In genomic region chr10:11611248-11612003, GRCh38 we compare ENCODE assay signal across 8 cellular contexts. TPM values are rescaled to one million over a fixed set of nuclear protein-coding genes. Genes with fewer than 3 reads are reported as not detected.
A peak's percentile ranks its signal among the peaks of the same experiment; 100 is the strongest.
DNase-seq lines count a peak whose midpoint lies in the region; ATAC-seq and TF ChIP-seq lines count a peak whose summit lies in the region.

Gene USP6NL, minus strand, starts transcription at chr10:11611650. Its CDS starts 14,016 bp downstream, at chr10:11597634.

- H4K20me1 ChIP-seq in PC-9 (ENCODE audit: insufficient read depth), result no peaks in the 10 kb centered on the region

- no TSS peak for BruUV-seq in PC-9 (replicated peaks; lab: Mats Ljungman, UMichigan)

- H2AFZ ChIP-seq in PC-9, result peak within 1 kb of the TSS; percentile 79

- H3K27ac ChIP-seq in PC-9, result peak within 1 kb of the TSS; percentile 76
- H3K27ac ChIP-seq in naive thymus-derived CD4-positive, alpha-beta T cell (ENCODE audit: low read depth, low read length), result peak within 1 kb of the TSS; percentile 69

- intact Hi-C loops in PC-9 (cut with micrococcal nuclease; ENCODE audit: unreplicated experiment), result loop anchor here (1.0 to 10.0 kb wide), 5 partner anchors 59 to 213 kb away; partner anchors contain the start of gene PROSER2
- intact Hi-C loops in activated T-helper 2 cell treated with anti-CD3 and anti-CD28 coated beads, Interferon-gamma antibody, Interleukin-2, Interleukin-4, amounts not matched to agents 10 μg/mL and 5 μg/mL and 100 μg/mL, durations not matched to agents 14 hours and 24 hours and 36 hours (cut with micrococcal nuclease), result loop anchor here (2.0 to 5.0 kb wide), 2 partner anchors 21 to 94 kb away; no protein-coding TSS in a partner anchor
- intact Hi-C loops in naive thymus-derived CD4-positive, alpha-beta T cell (cut with micrococcal nuclease), result loop anchor here (1.0 to 10.0 kb wide), 8 partner anchors 7 to 583 kb away; partner anchors contain the start of genes CDC123 (in 1 of the 2) and NUDT5 (in 1 of the 2)

- H3K4me2 ChIP-seq in PC-9, result peak within 1 kb of the TSS; percentile 95

- no peaks in the 10 kb centered on the region for H3K9me3 ChIP-seq in PC-9 (ENCODE audit: insufficient read depth, low read depth)
- H3K9me3 ChIP-seq in naive thymus-derived CD4-positive, alpha-beta T cell (ENCODE audit: control insufficient read depth in 2 of 3, low read length in 3 of 3), result no peaks in the 10 kb centered on the region

- peaks cover 44% of the 10 kb centered on the region for H3K79me2 ChIP-seq in PC-9 (ENCODE audit: low read depth)

- H3K36me3 Mint-ChIP-seq in activated T-helper 2 cell treated with anti-CD3 and anti-CD28 coated beads, Interferon-gamma antibody, Interleukin-2, Interleukin-4, amounts not matched to agents 10 μg/mL and 5 μg/mL and 100 μg/mL, durations not matched to agents 14 hours and 24 hours and 36 hours (ENCODE audit: low read depth), result no peaks in the 10 kb centered on the region
- peaks cover 0 to 2% (median 0%) of the 10 kb centered on the region in 5 donors for H3K36me3 Mint-ChIP-seq in naive thymus-derived CD4-positive, alpha-beta T cell

- DNase-seq in COLO829 (ENCODE audit: low spot score), result peak; percentile 59
- DNase-seq in HPDE6-E6E7 (ENCODE audit: extremely low spot score), result peak; percentile 46
- DNase-seq in PC-9, result peak; percentile 66 to 92
- DNase-seq in activated T-helper 2 cell treated with anti-CD3 and anti-CD28 coated beads, Interferon-gamma antibody, Interleukin-2, Interleukin-4, amounts not matched to agents 10 μg/mL and 5 μg/mL and 100 μg/mL, durations not matched to agents 14 hours and 24 hours and 36 hours (ENCODE audit: low spot score), result peak; percentile 50
- peak; percentile 72 for DNase-seq in fibroblast of mammary gland (ENCODE audit: low read depth)
- DNase-seq in naive thymus-derived CD4-positive, alpha-beta T cell, result peak; percentile 44 to 75 (median 59)
- peak; percentile 72 for DNase-seq in stimulated activated naive CD8-positive, alpha-beta T cell treated with anti-CD3 and anti-CD28 coated beads, Interleukin-15, Interleukin-2, amounts not matched to agents 100 U/mL and 50 U/mL, for 24 hours

- H3K4me3 ChIP-seq in PC-9 (peak within 1 kb of the TSS; percentile 98), fibroblast of mammary gland (ENCODE audit: control insufficient read depth, low read depth, low read length) (peak within 1 kb of the TSS; percentile 86)
- H3K4me3 ChIP-seq in naive thymus-derived CD4-positive, alpha-beta T cell (ENCODE audit: low read length), result peak within 1 kb of the TSS; percentile 70

- H3K36me3 ChIP-seq in PC-9 (ENCODE audit: low read depth), result no peaks in the 10 kb centered on the region
- H3K36me3 ChIP-seq in naive thymus-derived CD4-positive, alpha-beta T cell (ENCODE audit: control insufficient read depth in 2 of 3, insufficient read depth in 3 of 3, low read length in 3 of 3), result no peaks in the 10 kb centered on the region

- peaks cover 60% of the 10 kb centered on the region for H3K27me3 Mint-ChIP-seq in activated T-helper 2 cell treated with anti-CD3 and anti-CD28 coated beads, Interferon-gamma antibody, Interleukin-2, Interleukin-4, amounts not matched to agents 10 μg/mL and 5 μg/mL and 100 μg/mL, durations not matched to agents 14 hours and 24 hours and 36 hours (ENCODE audit: low read depth)
- peaks cover 0 to 62% (median 0%) of the 10 kb centered on the region in 5 donors for H3K27me3 Mint-ChIP-seq in naive thymus-derived CD4-positive, alpha-beta T cell

- H3K4me1 ChIP-seq in PC-9 (replicated peaks; ENCODE audit: insufficient read depth), result peaks cover 29% of the 10 kb centered on the region
- peaks cover 0 to 9% of the 10 kb centered on the region in 2 donors for H3K4me1 ChIP-seq in naive thymus-derived CD4-positive, alpha-beta T cell (ENCODE audit: control insufficient read depth in 2 of 2, insufficient read depth in 2 of 2, low read length in 2 of 2)

- H3F3A ChIP-seq in PC-9 (ENCODE audit: insufficient read depth, low read depth), result peaks cover 14% of the 10 kb centered on the region

- peaks cover 4% of the 10 kb centered on the region for H3K9me3 Mint-ChIP-seq in activated T-helper 2 cell treated with anti-CD3 and anti-CD28 coated beads, Interferon-gamma antibody, Interleukin-2, Interleukin-4, amounts not matched to agents 10 μg/mL and 5 μg/mL and 100 μg/mL, durations not matched to agents 14 hours and 24 hours and 36 hours
- peaks cover 0 to 7% (median under 1%) of the 10 kb centered on the region in 11 donors for H3K9me3 Mint-ChIP-seq in naive thymus-derived CD4-positive, alpha-beta T cell

- CTCF ChIA-PET in PC-9 (lab: Charles Lee), result no interaction called here
- CTCF ChIA-PET in naive thymus-derived CD4-positive, alpha-beta T cell (lab: Charles Lee), result interaction anchor here (0.6 to 1.1 kb wide), 2 partner anchors 15 to 73 kb away, joined by 3 read pairs; no protein-coding TSS in a partner anchor

- no peaks in the 10 kb centered on the region for H3K9me2 ChIP-seq in PC-9 (ENCODE audit: insufficient read depth)

- peak within 1 kb of the TSS; percentile 81 for H3K4me3 Mint-ChIP-seq in activated T-helper 2 cell treated with anti-CD3 and anti-CD28 coated beads, Interferon-gamma antibody, Interleukin-2, Interleukin-4, amounts not matched to agents 10 μg/mL and 5 μg/mL and 100 μg/mL, durations not matched to agents 14 hours and 24 hours and 36 hours (ENCODE audit: low read depth)
- H3K4me3 Mint-ChIP-seq in naive thymus-derived CD4-positive, alpha-beta T cell, result peak within 1 kb of the TSS; percentile 86 to 98 (median 94)

- no peak within 1 kb of the TSS for H3K27ac Mint-ChIP-seq in activated T-helper 2 cell treated with anti-CD3 and anti-CD28 coated beads, Interferon-gamma antibody, Interleukin-2, Interleukin-4, amounts not matched to agents 10 μg/mL and 5 μg/mL and 100 μg/mL, durations not matched to agents 14 hours and 24 hours and 36 hours
- H3K27ac Mint-ChIP-seq in naive thymus-derived CD4-positive, alpha-beta T cell, result peak within 1 kb of the TSS; percentile 62 to 97 (median 94)

- H3K4me1 Mint-ChIP-seq in activated T-helper 2 cell treated with anti-CD3 and anti-CD28 coated beads, Interferon-gamma antibody, Interleukin-2, Interleukin-4, amounts not matched to agents 10 μg/mL and 5 μg/mL and 100 μg/mL, durations not matched to agents 14 hours and 24 hours and 36 hours (ENCODE audit: low read depth), result peaks cover 13% of the 10 kb centered on the region
- peaks cover 24 to 60% (median 50%) of the 10 kb centered on the region in 7 donors for H3K4me1 Mint-ChIP-seq in naive thymus-derived CD4-positive, alpha-beta T cell

- H3K27me3 ChIP-seq in PC-9 (ENCODE audit: insufficient read depth, low read depth), result no peaks in the 10 kb centered on the region
- no peaks in the 10 kb centered on the region for H3K27me3 ChIP-seq in naive thymus-derived CD4-positive, alpha-beta T cell (ENCODE audit: control insufficient read depth in 2 of 2, insufficient read depth in 2 of 2, low read length in 2 of 2)

- ATAC-seq in GM19455 (IDR thresholded peaks at IDR 0.05; ENCODE audit: unreplicated experiment), result peak; percentile 57
- ATAC-seq in naive thymus-derived CD4-positive, alpha-beta T cell, result peak; percentile 84
- ATAC-seq in stimulated activated naive CD8-positive, alpha-beta T cell treated with anti-CD3 and anti-CD28 coated beads, Interleukin-15, Interleukin-2, amounts not matched to agents 100 U/mL and 50 U/mL, for 24 hours, result peak; percentile 47

- TF ChIP-seq CTCF in PC-9 (conservative IDR thresholded peaks at IDR 0.05) (no peak), fibroblast of mammary gland (conservative IDR thresholded peaks at IDR 0.05; ENCODE audit: control insufficient read depth, insufficient read depth, low read depth, low read length) (no peak)

- POLR2A ChIA-PET in PC-9 (lab: Charles Lee; ENCODE audit: unreplicated experiment), result no interaction called here
- POLR2A ChIA-PET in naive thymus-derived CD4-positive, alpha-beta T cell (lab: Charles Lee), result interaction anchor here (0.6 to 2.6 kb wide), 3 partner anchors 9 to 100 kb away, joined by 3 to 9 read pairs (median 3); no protein-coding TSS in a partner anchor

RNA-seq across cellular contexts. Expression of gene USP6NL, which starts in this region (rescaled TPM):
- total RNA-seq in PC-9 (2021), result 16.8 and 22.1 TPM in 2 replicates
- 0.39 and 0.50 TPM in 2 replicates for total RNA-seq in activated T-helper 2 cell treated with anti-CD3 and anti-CD28 coated beads, Interferon-gamma antibody, Interleukin-2, Interleukin-4, amounts not matched to agents 10 μg/mL and 5 μg/mL and 100 μg/mL, durations not matched to agents 14 hours and 24 hours and 36 hours
- total RNA-seq in naive thymus-derived CD4-positive, alpha-beta T cell, result 1 to 10 TPM in 4 of 5 experiments, under 1 TPM in 1; 0.70 to 6.6 (median 5.0) TPM
- 1 to 10 TPM; 2.2 to 4.6 TPM for polyA plus RNA-seq in naive thymus-derived CD4-positive, alpha-beta T cell

Comparison
In these comparisons a context has a peak if more than half of its experiments do, and no peak if none do; other contexts are left out.
1. Peak in every context shown above with its lines: DNase-seq, ATAC-seq, H3K4me3 ChIP-seq and H3K27ac ChIP-seq.
2. Peak in DNase-seq in activated T-helper 2 cell treated with anti-CD3 and anti-CD28 coated beads, Interferon-gamma antibody, Interleukin-2, Interleukin-4, amounts not matched to agents 10 μg/mL and 5 μg/mL and 100 μg/mL, durations not matched to agents 14 hours and 24 hours and 36 hours; RNA of the gene not detected or under 1 TPM.